Comparison of ENCODE assay signal across 1 cellular context in the genomic region with DNA sequence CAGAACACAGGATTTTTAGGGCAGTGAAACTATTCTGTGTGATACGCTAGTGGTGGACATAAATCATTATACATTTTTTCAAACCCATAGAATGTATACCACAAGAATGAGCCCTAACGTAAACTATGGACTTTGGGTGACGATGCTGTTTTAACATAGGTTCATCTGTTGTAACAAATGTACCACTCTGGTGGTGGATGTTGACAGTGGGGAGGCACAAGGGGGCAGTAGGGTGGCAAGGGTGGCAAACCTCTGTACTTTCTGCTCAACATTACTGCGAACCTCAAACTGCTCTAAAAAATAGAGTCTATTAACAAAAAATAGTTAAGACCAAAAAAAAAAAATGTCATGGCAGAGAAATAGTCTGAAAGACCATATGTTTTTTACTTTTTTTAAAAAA.
TF ChIP-seq lines count a peak whose summit lies in the region.

No MANE protein-coding gene starts in this region.

TF ChIP-seq in HepG2, 621 proteins besides CTCF, POLR2A, EP300 and RAD21 (continued from another document):
- TF ChIP-seq, protein P1, sequence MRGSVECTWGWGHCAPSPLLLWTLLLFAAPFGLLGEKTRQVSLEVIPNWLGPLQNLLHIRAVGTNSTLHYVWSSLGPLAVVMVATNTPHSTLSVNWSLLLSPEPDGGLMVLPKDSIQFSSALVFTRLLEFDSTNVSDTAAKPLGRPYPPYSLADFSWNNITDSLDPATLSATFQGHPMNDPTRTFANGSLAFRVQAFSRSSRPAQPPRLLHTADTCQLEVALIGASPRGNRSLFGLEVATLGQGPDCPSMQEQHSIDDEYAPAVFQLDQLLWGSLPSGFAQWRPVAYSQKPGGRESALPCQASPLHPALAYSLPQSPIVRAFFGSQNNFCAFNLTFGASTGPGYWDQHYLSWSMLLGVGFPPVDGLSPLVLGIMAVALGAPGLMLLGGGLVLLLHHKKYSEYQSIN (CRISPR knock-in tag; IDR thresholded peaks at IDR 0.05; ENCODE audit: borderline replicate concordance) = no peak
- TF ChIP-seq ZNF12 (CRISPR knock-in tag; IDR thresholded peaks at IDR 0.05) (no peak), RFX3 (CRISPR knock-in tag; IDR thresholded peaks at IDR 0.05) (no peak), U2AF2 (IDR thresholded peaks at IDR 0.05; ENCODE audit: low read depth, low read length) (no peak), NR2F6 (IDR thresholded peaks at IDR 0.05) (no peak), NR2F6 (CRISPR knock-in tag; IDR thresholded peaks at IDR 0.05) (no peak), SOX13 (IDR thresholded peaks at IDR 0.05) (no peak), SOX13 (CRISPR knock-in tag; conservative IDR thresholded peaks at IDR 0.05 in 1 of 2, IDR thresholded peaks at IDR 0.05 in 1 of 2) (no peak), ZNF101 (CRISPR knock-in tag; IDR thresholded peaks at IDR 0.05; ENCODE audit: borderline replicate concordance, low read depth) (no peak), MEIS2 (CRISPR knock-in tag; IDR thresholded peaks at IDR 0.05) (no peak), FOXA1 (IDR thresholded peaks at IDR 0.05) (no peak), FOXA1 (CRISPR knock-in tag; IDR thresholded peaks at IDR 0.05) (peak; percentile 48; the same call in 1 of the 2 replicates), FOXA3 (CRISPR knock-in tag; IDR thresholded peaks at IDR 0.05) (peak; percentile 15; the same call in 1 of the 2 replicates), CHCHD3 (CRISPR knock-in tag; IDR thresholded peaks at IDR 0.05) (no peak)
- TF ChIP-seq, protein P2, sequence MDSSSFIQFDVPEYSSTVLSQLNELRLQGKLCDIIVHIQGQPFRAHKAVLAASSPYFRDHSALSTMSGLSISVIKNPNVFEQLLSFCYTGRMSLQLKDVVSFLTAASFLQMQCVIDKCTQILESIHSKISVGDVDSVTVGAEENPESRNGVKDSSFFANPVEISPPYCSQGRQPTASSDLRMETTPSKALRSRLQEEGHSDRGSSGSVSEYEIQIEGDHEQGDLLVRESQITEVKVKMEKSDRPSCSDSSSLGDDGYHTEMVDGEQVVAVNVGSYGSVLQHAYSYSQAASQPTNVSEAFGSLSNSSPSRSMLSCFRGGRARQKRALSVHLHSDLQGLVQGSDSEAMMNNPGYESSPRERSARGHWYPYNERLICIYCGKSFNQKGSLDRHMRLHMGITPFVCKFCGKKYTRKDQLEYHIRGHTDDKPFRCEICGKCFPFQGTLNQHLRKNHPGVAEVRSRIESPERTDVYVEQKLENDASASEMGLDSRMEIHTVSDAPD (CRISPR knock-in tag; IDR thresholded peaks at IDR 0.05) = no peak
- TF ChIP-seq, protein P3, sequence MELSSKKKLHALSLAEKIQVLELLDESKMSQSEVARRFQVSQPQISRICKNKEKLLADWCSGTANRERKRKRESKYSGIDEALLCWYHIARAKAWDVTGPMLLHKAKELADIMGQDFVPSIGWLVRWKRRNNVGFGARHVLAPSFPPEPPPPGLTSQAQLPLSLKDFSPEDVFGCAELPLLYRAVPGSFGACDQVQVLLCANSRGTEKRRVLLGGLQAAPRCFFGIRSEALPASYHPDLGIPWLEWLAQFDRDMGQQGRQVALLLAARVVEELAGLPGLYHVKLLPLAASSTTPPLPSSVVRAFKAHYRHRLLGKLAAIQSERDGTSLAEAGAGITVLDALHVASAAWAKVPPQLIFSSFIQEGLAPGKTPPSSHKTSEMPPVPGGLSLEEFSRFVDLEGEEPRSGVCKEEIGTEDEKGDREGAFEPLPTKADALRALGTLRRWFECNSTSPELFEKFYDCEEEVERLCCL (CRISPR knock-in tag; IDR thresholded peaks at IDR 0.05; ENCODE audit: borderline replicate concordance) = no peak
